In genomic region chr13:31881495-31881882, GRCh38 we compare ENCODE assay signal across 1 cellular context.
TF ChIP-seq lines count a peak whose summit lies in the region.

No MANE protein-coding gene starts in this region.

TF ChIP-seq in HepG2, 621 proteins besides CTCF, POLR2A, EP300 and RAD21 (continued from another document):
- no peak for TF ChIP-seq ZBTB40 (IDR thresholded peaks at IDR 0.05)
- TF ChIP-seq ZBTB40 (CRISPR knock-in tag; IDR thresholded peaks at IDR 0.05): no peak
- TF ChIP-seq FOXA3 (CRISPR knock-in tag; IDR thresholded peaks at IDR 0.05): no peak
- TF ChIP-seq ZNF674 (CRISPR knock-in tag; IDR thresholded peaks at IDR 0.05; ENCODE audit: low read depth): no peak
- TF ChIP-seq ZNF3 (CRISPR knock-in tag; IDR thresholded peaks at IDR 0.05): no peak
- no peak for TF ChIP-seq MNT (IDR thresholded peaks at IDR 0.05)
- no peak for TF ChIP-seq ZBTB43 (CRISPR knock-in tag; conservative IDR thresholded peaks at IDR 0.05)
- TF ChIP-seq USF2 (IDR thresholded peaks at IDR 0.05; ENCODE audit: low read depth, low read length): peak; percentile 42; the same call in 1 of the 2 replicates
- TF ChIP-seq USF2 (CRISPR knock-in tag; IDR thresholded peaks at IDR 0.05; ENCODE audit: borderline replicate concordance): no peak
- no peak for TF ChIP-seq ZIK1 (CRISPR knock-in tag; IDR thresholded peaks at IDR 0.05; ENCODE audit: borderline replicate concordance, low read depth)
- TF ChIP-seq ZNF501 (CRISPR knock-in tag; IDR thresholded peaks at IDR 0.05): no peak
- no peak for TF ChIP-seq NFKBIZ (CRISPR knock-in tag; IDR thresholded peaks at IDR 0.05)
- peak; percentile 75; the same call in 1 of the 2 replicates for TF ChIP-seq RAD51 (IDR thresholded peaks at IDR 0.05; ENCODE audit: borderline replicate concordance)
- no peak for TF ChIP-seq CREB3 (CRISPR knock-in tag; IDR thresholded peaks at IDR 0.05)
- no peak for TF ChIP-seq U2AF2 (IDR thresholded peaks at IDR 0.05; ENCODE audit: low read depth, low read length)
- TF ChIP-seq IRX3 (CRISPR knock-in tag; IDR thresholded peaks at IDR 0.05; ENCODE audit: borderline replicate concordance, low read depth): no peak
